ENCODE assay signal across 9 cellular contexts in the genomic region with DNA sequence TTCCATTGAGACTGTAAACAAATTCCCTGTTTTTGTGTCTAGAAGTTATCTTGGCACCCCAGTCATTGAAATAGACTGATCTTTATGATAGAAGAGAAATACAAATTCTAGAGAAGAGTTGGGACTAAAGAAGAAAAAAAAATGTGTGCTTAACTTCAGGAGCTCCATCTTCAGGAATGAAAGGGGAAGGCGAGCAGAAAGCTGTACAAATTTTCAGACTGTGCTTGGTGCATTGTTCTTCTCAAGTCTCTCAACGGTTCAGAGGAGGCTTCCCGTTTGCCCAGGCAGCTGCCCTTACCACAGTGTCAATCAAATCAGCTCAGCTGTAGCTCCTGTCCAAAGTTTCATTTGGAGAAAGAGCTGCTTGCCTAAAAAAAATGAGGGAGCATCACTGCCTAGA. TPM values are rescaled to one million over a fixed set of nuclear protein-coding genes. Genes with fewer than 3 reads are reported as not detected.
DNase-seq lines count a peak whose midpoint lies in the region; TF ChIP-seq lines count a peak whose summit lies in the region.
"Had no signal": no experiment of that assay in that cellular context is flagged by ENCODE, and none has a peak within 500 bp of the region (broad histone marks: within the 10 kb centered on the region; RNA-seq: fewer than 3 reads in every experiment).

No MANE protein-coding gene starts in this region.

- no peaks in the 10 kb centered on the region for H3K36me3 Mint-ChIP-seq in activated CD4-positive, alpha-beta T cell treated with anti-CD3 and anti-CD28 coated beads, Interleukin-2, amount 10 ng/mL, durations not matched to agents 7 days and 5 days (ENCODE audit: low read depth)
- H3K36me3 Mint-ChIP-seq in CD4-positive, alpha-beta memory T cell = no peaks in the 10 kb centered on the region

- no peaks in the 10 kb centered on the region for H3K9me3 Mint-ChIP-seq in activated CD4-positive, alpha-beta T cell treated with anti-CD3 and anti-CD28 coated beads, Interleukin-2, amount 10 ng/mL, durations not matched to agents 7 days and 5 days
- peaks cover 0 to 4% (median 0%) of the 10 kb centered on the region in 8 donors for H3K9me3 Mint-ChIP-seq in CD4-positive, alpha-beta memory T cell

- in situ Hi-C loops in KBM-7 (cut with MboI; ENCODE audit: low pct_unique_long_range_greater_than_20kb, low sequenced_read_pairs) = no loop called here

- no peak overlapping the region for H2AFZ ChIP-seq in trophoblast cell (ENCODE audit: insufficient read depth, low read length, poor library complexity)

- H3K4me2 ChIP-seq in trophoblast cell (ENCODE audit: low read length) = no peak overlapping the region

- no peak overlapping the region for H4K8ac ChIP-seq in trophoblast cell (ENCODE audit: low read depth, low read length)

- H3K4ac ChIP-seq in trophoblast cell (ENCODE audit: low read depth, low read length) = no peak overlapping the region

- no peak overlapping the region for H3K23ac ChIP-seq in trophoblast cell (ENCODE audit: low read length)

- H3K4me3 Mint-ChIP-seq in activated CD4-positive, alpha-beta T cell treated with anti-CD3 and anti-CD28 coated beads, Interleukin-2, amount 10 ng/mL, durations not matched to agents 7 days and 5 days = no peak overlapping the region
- no peak overlapping the region for H3K4me3 Mint-ChIP-seq in CD4-positive, alpha-beta memory T cell

- H3K9ac ChIP-seq in trophoblast cell (ENCODE audit: low read length) = no peak overlapping the region

- H3K18ac ChIP-seq in trophoblast cell (ENCODE audit: low read length) = no peak overlapping the region

- no peaks in the 10 kb centered on the region for H3K79me1 ChIP-seq in trophoblast cell (ENCODE audit: low read length)

- H3K27me3 ChIP-seq in WERI-Rb-1 (ENCODE audit: insufficient read depth, low read depth, severe bottlenecking) (no peaks in the 10 kb centered on the region), trophoblast cell (ENCODE audit: insufficient read depth, low read length) (no peaks in the 10 kb centered on the region)
- no peaks in the 10 kb centered on the region for H3K27me3 ChIP-seq in CD4-positive, alpha-beta memory T cell (ENCODE audit: insufficient read depth, low read length)

- H3K27ac ChIP-seq in WERI-Rb-1 (no peak overlapping the region), trophoblast cell (ENCODE audit: low read depth, low read length) (no peak overlapping the region)
- no peak overlapping the region for H3K27ac ChIP-seq in CD4-positive, alpha-beta memory T cell (ENCODE audit: low read depth, low read length)

- peak; percentile 43; the same call in 1 of the 2 replicates for TF ChIP-seq CTCF in WERI-Rb-1 (IDR thresholded peaks at IDR 0.05; ENCODE audit: low read depth, low read length)

- no peak overlapping the region for H3K14ac ChIP-seq in trophoblast cell (ENCODE audit: low read length)

- peaks cover 4% of the 10 kb centered on the region for H3K4me1 ChIP-seq in CD4-positive, alpha-beta memory T cell (ENCODE audit: insufficient read depth, low read length)
- no peaks in the 10 kb centered on the region for H3K4me1 ChIP-seq in trophoblast cell (ENCODE audit: control insufficient read depth in 1 of 2, insufficient read depth in 2 of 2, low read length in 2 of 2)

- no peak overlapping the region for H2BK12ac ChIP-seq in trophoblast cell (ENCODE audit: low read length)

- POLR2A ChIA-PET in activated CD4-positive, alpha-beta T cell treated with anti-CD3 and anti-CD28 coated beads, Interleukin-2, amount 10 ng/mL, durations not matched to agents 7 days and 5 days (lab: Charles Lee) = no interaction called here
- POLR2A ChIA-PET in CD4-positive, alpha-beta memory T cell (lab: Charles Lee; ENCODE audit: partially characterized antibody) = no interaction called here

- peaks cover 15% of the 10 kb centered on the region for H3K27me3 Mint-ChIP-seq in activated CD4-positive, alpha-beta T cell treated with anti-CD3 and anti-CD28 coated beads, Interleukin-2, amount 10 ng/mL, durations not matched to agents 7 days and 5 days
- peaks cover 2 to 6% of the 10 kb centered on the region in 2 donors for H3K27me3 Mint-ChIP-seq in CD4-positive, alpha-beta memory T cell

- no CpG with 5 or more reads among the region's 3 CpGs for WGBS in trophoblast cell (ENCODE audit: extremely low coverage, insufficient coverage, insufficient read length)

- H3K4me3 ChIP-seq in WERI-Rb-1 (ENCODE audit: low read depth, low read length) (no peak overlapping the region), trophoblast cell (ENCODE audit: low read depth, low read length) (no peak overlapping the region)
- H3K4me3 ChIP-seq in CD4-positive, alpha-beta memory T cell (ENCODE audit: low read length in 2 of 2) = no peak overlapping the region

- peaks cover 4% of the 10 kb centered on the region for H3K4me1 Mint-ChIP-seq in activated CD4-positive, alpha-beta T cell treated with anti-CD3 and anti-CD28 coated beads, Interleukin-2, amount 10 ng/mL, durations not matched to agents 7 days and 5 days
- peaks cover 0 to 6% (median under 1%) of the 10 kb centered on the region in 4 donors for H3K4me1 Mint-ChIP-seq in CD4-positive, alpha-beta memory T cell

- no peak overlapping the region for H4K91ac ChIP-seq in trophoblast cell (ENCODE audit: low read depth, low read length)

- DNase-seq in ELR (ENCODE audit: low read depth) (peak; percentile 43), KBM-7 (peak; percentile 70), WERI-Rb-1 (peak; percentile 33), medulla oblongata (ENCODE audit: extremely low spot score) (peak; percentile 9), trophoblast cell (no peak)
- DNase-seq in activated CD4-positive, alpha-beta T cell treated with anti-CD3 and anti-CD28 coated beads, Interleukin-2, amount 10 ng/mL, durations not matched to agents 7 days and 5 days = no peak
- DNase-seq in CD4-positive, alpha-beta memory T cell = no peak
- no peak for DNase-seq in NK-92 treated with Interleukin-12 subunit alpha and Interleukin-12 subunit beta, amount 100 ng/mL, for 24 hours (lab: John Stamatoyannopoulos, UW)
- DNase-seq: T1000 had no signal

- H3K9me3 ChIP-seq in WERI-Rb-1 (ENCODE audit: severe bottlenecking) (no peaks in the 10 kb centered on the region), trophoblast cell (ENCODE audit: insufficient read depth, low read depth, low read length) (no peaks in the 10 kb centered on the region)
- H3K9me3 ChIP-seq in CD4-positive, alpha-beta memory T cell (ENCODE audit: control insufficient read depth in 1 of 2, low read length in 2 of 2) = no peaks in the 10 kb centered on the region

- H3K36me3 ChIP-seq in WERI-Rb-1 (no peaks in the 10 kb centered on the region), trophoblast cell (ENCODE audit: control insufficient read depth in 1 of 2, insufficient read depth in 2 of 2, low read length in 2 of 2) (no peaks in the 10 kb centered on the region)
- no peaks in the 10 kb centered on the region for H3K36me3 ChIP-seq in CD4-positive, alpha-beta memory T cell (ENCODE audit: insufficient read depth, low read length)

- no peak overlapping the region for H2BK5ac ChIP-seq in trophoblast cell (ENCODE audit: low read depth, low read length, poor library complexity)

- no peaks in the 10 kb centered on the region for H3K79me2 ChIP-seq in trophoblast cell (ENCODE audit: control insufficient read depth, insufficient read depth, low read length, poor library complexity)

- H2BK120ac ChIP-seq in trophoblast cell (ENCODE audit: insufficient read depth, low read length, poor library complexity) = no peak overlapping the region

- intact Hi-C loops in CD4-positive, alpha-beta memory T cell (cut with micrococcal nuclease) = no loop called here

- CTCF ChIA-PET in activated CD4-positive, alpha-beta T cell treated with anti-CD3 and anti-CD28 coated beads, Interleukin-2, amount 10 ng/mL, durations not matched to agents 7 days and 5 days (lab: Charles Lee) = no interaction called here
- CTCF ChIA-PET in CD4-positive, alpha-beta memory T cell (lab: Charles Lee; ENCODE audit: partially characterized antibody) = interaction anchor here (2.4 to 2.8 kb wide), 2 partner anchors 25 to 183 kb away, joined by 8 to 18 read pairs; no protein-coding TSS in a partner anchor

- no peak overlapping the region for H2AK5ac ChIP-seq in trophoblast cell (ENCODE audit: low read length)

- H3K27ac Mint-ChIP-seq in activated CD4-positive, alpha-beta T cell treated with anti-CD3 and anti-CD28 coated beads, Interleukin-2, amount 10 ng/mL, durations not matched to agents 7 days and 5 days = no peak overlapping the region
- no peak overlapping the region for H3K27ac Mint-ChIP-seq in CD4-positive, alpha-beta memory T cell

- H4K12ac ChIP-seq in trophoblast cell (ENCODE audit: low read depth, low read length) = no peak overlapping the region

RNA-seq across cellular contexts. Expression of gene OXSM, which starts 41.7 kb away (rescaled TPM):
- total RNA-seq in activated CD4-positive, alpha-beta T cell treated with anti-CD3 and anti-CD28 coated beads, Interleukin-2, amount 10 ng/mL, durations not matched to agents 7 days and 5 days = 10 to 100 TPM in 1 of 2 experiments, 1 to 10 TPM in 1; 9.2 to 12.8 TPM
- 10 to 100 TPM; 13.7 to 17.5 TPM for total RNA-seq in CD4-positive, alpha-beta memory T cell
- 10 to 100 TPM; 13.2 to 20.6 TPM for polyA plus RNA-seq in CD4-positive, alpha-beta memory T cell
- 3.3 and 3.6 TPM in 2 replicates for polyA plus RNA-seq in trophoblast cell (2013)

RNA-seq across cellular contexts. Expression of gene NGLY1, which starts 48.3 kb away (rescaled TPM):
- total RNA-seq in activated CD4-positive, alpha-beta T cell treated with anti-CD3 and anti-CD28 coated beads, Interleukin-2, amount 10 ng/mL, durations not matched to agents 7 days and 5 days = 10 to 100 TPM; 57.5 to 69.5 TPM
- total RNA-seq in CD4-positive, alpha-beta memory T cell = 10 to 100 TPM; 71.3 to 74.3 TPM
- polyA plus RNA-seq in CD4-positive, alpha-beta memory T cell = 10 to 100 TPM; 52.0 to 58.1 TPM
- polyA plus RNA-seq in trophoblast cell (2013) = 11.6 and 12.0 TPM in 2 replicates

Comparison
In these comparisons a context has a peak if more than half of its experiments do, and no peak if none do; other contexts are left out.
1. DNase-seq: peak in ELR (single experiment), KBM-7 (single experiment), WERI-Rb-1 (single experiment) and medulla oblongata (single experiment); none in activated CD4-positive, alpha-beta T cell treated with anti-CD3 and anti-CD28 coated beads, Interleukin-2, amount 10 ng/mL, durations not matched to agents 7 days and 5 days (single experiment), CD4-positive, alpha-beta memory T cell (0 of 5), trophoblast cell (0 of 2) and NK-92 treated with Interleukin-12 subunit alpha and Interleukin-12 subunit beta, amount 100 ng/mL, for 24 hours (single experiment).